15 cellular contexts compared by ENCODE assay signal in the genomic region with DNA sequence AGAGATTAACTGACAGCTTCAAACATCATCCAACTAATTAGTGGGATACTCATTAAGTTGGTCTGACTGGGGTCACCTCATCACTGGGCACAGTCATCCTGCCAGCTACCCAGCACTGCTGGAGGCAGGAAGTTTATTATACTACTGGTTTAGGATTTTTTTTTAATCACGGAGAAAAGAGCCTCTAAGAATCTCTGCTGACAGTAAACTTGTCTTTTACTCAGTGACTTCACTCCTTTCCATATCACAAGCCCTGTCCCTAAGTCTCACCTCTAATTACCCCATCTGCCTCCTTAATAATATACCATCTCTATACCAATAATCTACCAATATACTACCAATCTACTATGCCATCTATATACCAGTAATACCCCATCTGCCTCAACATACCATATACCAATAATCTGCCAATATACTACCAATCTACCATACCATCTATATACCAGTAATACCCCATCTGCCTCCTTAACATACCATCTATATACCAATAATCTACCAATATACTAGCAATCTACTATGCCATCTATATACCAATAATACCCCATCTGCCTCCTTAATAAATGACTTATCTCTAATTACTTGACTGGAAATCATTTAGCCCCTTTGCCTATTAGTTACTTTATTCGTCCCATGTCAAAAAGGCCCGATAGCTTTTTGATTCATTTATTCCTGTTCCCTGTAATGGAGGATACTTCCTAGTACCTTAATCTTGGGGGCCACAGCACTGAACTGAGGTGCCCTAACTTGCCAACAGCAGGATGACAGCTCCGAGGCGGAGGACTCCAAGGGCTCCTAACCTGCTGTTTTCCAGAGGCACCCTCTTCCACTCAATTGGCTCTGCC. TPM values are rescaled to one million over a fixed set of nuclear protein-coding genes. Genes with fewer than 3 reads are reported as not detected.
DNase-seq lines count a peak whose midpoint lies in the region; ATAC-seq and TF ChIP-seq lines count a peak whose summit lies in the region.
"Had no signal": no experiment of that assay in that cellular context is flagged by ENCODE, and none has a peak within 500 bp of the region (broad histone marks: within the 10 kb centered on the region; RNA-seq: fewer than 3 reads in every experiment).

No MANE protein-coding gene starts in this region.

- peak overlapping the region in 1 of 2 donors; percentile 36 for H3K4me3 Mint-ChIP-seq in activated T-cell treated with anti-CD3 and anti-CD28 coated beads, Interleukin-2, amount 50 U/mL, for 72 hours
- H3K4me3 Mint-ChIP-seq in activated T-helper 1 cell treated with anti-CD3 and anti-CD28 coated beads, Interleukin-12 subunit alpha, Interleukin-12 subunit beta, Interleukin-2, Interleukin-4 antibody, amounts not matched to agents 30 ng/mL and 10 ng/mL and 1 ng/mL, durations not matched to agents 14 hours and 24 hours and 36 hours, result no peak overlapping the region
- peak overlapping the region; percentile 52 for H3K4me3 Mint-ChIP-seq in endothelial cell (ENCODE audit: unreplicated experiment)
- no peak overlapping the region for H3K4me3 Mint-ChIP-seq in stimulated activated memory B cell treated with anti-CD40 and anti-IgM and Interleukin-4, amounts not matched to agents 10 μg/mL and 1 μg/mL and 100 μg/mL, for 72 hours

- H3K27ac Mint-ChIP-seq in activated T-cell treated with anti-CD3 and anti-CD28 coated beads, Interleukin-2, amount 50 U/mL, for 72 hours, result peak overlapping the region; percentile 89
- peak overlapping the region; percentile 37 for H3K27ac Mint-ChIP-seq in activated T-helper 1 cell treated with anti-CD3 and anti-CD28 coated beads, Interleukin-12 subunit alpha, Interleukin-12 subunit beta, Interleukin-2, Interleukin-4 antibody, amounts not matched to agents 30 ng/mL and 10 ng/mL and 1 ng/mL, durations not matched to agents 14 hours and 24 hours and 36 hours
- no peak overlapping the region for H3K27ac Mint-ChIP-seq in endothelial cell (ENCODE audit: unreplicated experiment)
- peak overlapping the region; percentile 7 for H3K27ac Mint-ChIP-seq in stimulated activated memory B cell treated with anti-CD40 and anti-IgM and Interleukin-4, amounts not matched to agents 10 μg/mL and 1 μg/mL and 100 μg/mL, for 72 hours

- peaks cover 56% of the 10 kb centered on the region for H3K4me1 Mint-ChIP-seq in activated T-cell treated with anti-CD3 and anti-CD28 coated beads, Interleukin-2, amount 50 U/mL, for 72 hours (ENCODE audit: low read depth)
- H3K4me1 Mint-ChIP-seq in activated T-helper 1 cell treated with anti-CD3 and anti-CD28 coated beads, Interleukin-12 subunit alpha, Interleukin-12 subunit beta, Interleukin-2, Interleukin-4 antibody, amounts not matched to agents 30 ng/mL and 10 ng/mL and 1 ng/mL, durations not matched to agents 14 hours and 24 hours and 36 hours (ENCODE audit: low read depth), result peaks cover 59% of the 10 kb centered on the region
- peaks cover 37% of the 10 kb centered on the region for H3K4me1 Mint-ChIP-seq in endothelial cell (ENCODE audit: unreplicated experiment)
- peaks cover 48% of the 10 kb centered on the region for H3K4me1 Mint-ChIP-seq in stimulated activated memory B cell treated with anti-CD40 and anti-IgM and Interleukin-4, amounts not matched to agents 10 μg/mL and 1 μg/mL and 100 μg/mL, for 72 hours

- H3K36me3 Mint-ChIP-seq in activated T-cell treated with anti-CD3 and anti-CD28 coated beads, Interleukin-2, amount 50 U/mL, for 72 hours (ENCODE audit: insufficient read depth in 2 of 2), result peaks cover 7 to 49% of the 10 kb centered on the region in 2 donors
- H3K36me3 Mint-ChIP-seq in activated T-helper 1 cell treated with anti-CD3 and anti-CD28 coated beads, Interleukin-12 subunit alpha, Interleukin-12 subunit beta, Interleukin-2, Interleukin-4 antibody, amounts not matched to agents 30 ng/mL and 10 ng/mL and 1 ng/mL, durations not matched to agents 14 hours and 24 hours and 36 hours (ENCODE audit: low read depth), result peaks cover 68% of the 10 kb centered on the region
- peaks cover 52% of the 10 kb centered on the region for H3K36me3 Mint-ChIP-seq in endothelial cell (ENCODE audit: low read depth, unreplicated experiment)
- H3K36me3 Mint-ChIP-seq in stimulated activated memory B cell treated with anti-CD40 and anti-IgM and Interleukin-4, amounts not matched to agents 10 μg/mL and 1 μg/mL and 100 μg/mL, for 72 hours, result peaks cover 69% of the 10 kb centered on the region

- no peak for DNase-seq in activated T-cell treated with anti-CD3 and anti-CD28 coated beads, Interleukin-2, amount 50 U/mL, for 72 hours
- no peak for DNase-seq in activated T-cell treated with anti-CD3 and anti-CD28 coated beads for 4 hours
- no peak for DNase-seq in activated T-helper 1 cell treated with anti-CD3 and anti-CD28 coated beads, Interleukin-12 subunit alpha, Interleukin-12 subunit beta, Interleukin-2, Interleukin-4 antibody, amounts not matched to agents 30 ng/mL and 10 ng/mL and 1 ng/mL, durations not matched to agents 14 hours and 24 hours and 36 hours (ENCODE audit: low spot score)
- DNase-seq in endothelial cell (ENCODE audit: low spot score), result no peak
- no peak for DNase-seq in AML-193 (lab: John Stamatoyannopoulos, UW)
- no peak for DNase-seq in dedifferentiated amniotic fluid mesenchymal stem cell (ENCODE audit: extremely low spot score)
- DNase-seq: activated CD8-positive, alpha-beta memory T cell treated with anti-CD3 and anti-CD28 coated beads, Interleukin-2, amount 50 U/mL, for 4 hours; hypothalamus; Kasumi-1; NCI-H510A treated with DMSO at 0.1 percent for 48 hours; OCI-M1; thyroid gland had no signal

- ATAC-seq in activated T-cell treated with anti-CD3 and anti-CD28 coated beads, Interleukin-2, amount 50 U/mL, for 72 hours (replicated peaks in 1 of 2), result no peak
- ATAC-seq in stimulated activated memory B cell treated with anti-CD40 and anti-IgM and Interleukin-4, amounts not matched to agents 10 μg/mL and 1 μg/mL and 100 μg/mL, for 72 hours, result no peak
- no peak for ATAC-seq in GM21528 (IDR thresholded peaks at IDR 0.05; ENCODE audit: low FRiP score, unreplicated experiment)

- TF ChIP-seq CTCF in endothelial cell (IDR thresholded peaks at IDR 0.05; ENCODE audit: unreplicated experiment), result no peak

- no peaks in the 10 kb centered on the region for H3K27me3 Mint-ChIP-seq in activated T-cell treated with anti-CD3 and anti-CD28 coated beads, Interleukin-2, amount 50 U/mL, for 72 hours (ENCODE audit: low read depth)
- H3K27me3 Mint-ChIP-seq in activated T-helper 1 cell treated with anti-CD3 and anti-CD28 coated beads, Interleukin-12 subunit alpha, Interleukin-12 subunit beta, Interleukin-2, Interleukin-4 antibody, amounts not matched to agents 30 ng/mL and 10 ng/mL and 1 ng/mL, durations not matched to agents 14 hours and 24 hours and 36 hours (ENCODE audit: insufficient read depth), result no peaks in the 10 kb centered on the region
- no peaks in the 10 kb centered on the region for H3K27me3 Mint-ChIP-seq in endothelial cell (ENCODE audit: unreplicated experiment)
- no peaks in the 10 kb centered on the region for H3K27me3 Mint-ChIP-seq in stimulated activated memory B cell treated with anti-CD40 and anti-IgM and Interleukin-4, amounts not matched to agents 10 μg/mL and 1 μg/mL and 100 μg/mL, for 72 hours

- H3K9me3 Mint-ChIP-seq in activated T-cell treated with anti-CD3 and anti-CD28 coated beads, Interleukin-2, amount 50 U/mL, for 72 hours, result no peaks in the 10 kb centered on the region
- no peaks in the 10 kb centered on the region for H3K9me3 Mint-ChIP-seq in activated T-helper 1 cell treated with anti-CD3 and anti-CD28 coated beads, Interleukin-12 subunit alpha, Interleukin-12 subunit beta, Interleukin-2, Interleukin-4 antibody, amounts not matched to agents 30 ng/mL and 10 ng/mL and 1 ng/mL, durations not matched to agents 14 hours and 24 hours and 36 hours
- H3K9me3 Mint-ChIP-seq in endothelial cell (ENCODE audit: unreplicated experiment), result no peaks in the 10 kb centered on the region
- no peaks in the 10 kb centered on the region for H3K9me3 Mint-ChIP-seq in stimulated activated memory B cell treated with anti-CD40 and anti-IgM and Interleukin-4, amounts not matched to agents 10 μg/mL and 1 μg/mL and 100 μg/mL, for 72 hours

- intact Hi-C loops in activated T-helper 1 cell treated with anti-CD3 and anti-CD28 coated beads, Interleukin-12 subunit alpha, Interleukin-12 subunit beta, Interleukin-2, Interleukin-4 antibody, amounts not matched to agents 30 ng/mL and 10 ng/mL and 1 ng/mL, durations not matched to agents 14 hours and 24 hours and 36 hours (cut with micrococcal nuclease), result no loop called here

RNA-seq across cellular contexts. Expression of gene ATP5F1E, which starts 5.0 kb away (rescaled TPM):
- 10 to 100 TPM; 55.7 to 56.4 TPM for total RNA-seq in activated T-cell treated with anti-CD3 and anti-CD28 coated beads, Interleukin-2, amount 50 U/mL, for 72 hours
- 81.3 and 84.6 TPM in 2 replicates for total RNA-seq in activated T-helper 1 cell treated with anti-CD3 and anti-CD28 coated beads, Interleukin-12 subunit alpha, Interleukin-12 subunit beta, Interleukin-2, Interleukin-4 antibody, amounts not matched to agents 30 ng/mL and 10 ng/mL and 1 ng/mL, durations not matched to agents 14 hours and 24 hours and 36 hours
- total RNA-seq in endothelial cell (ENCODE audit: unreplicated experiment), result 102 TPM

RNA-seq across cellular contexts. Expression of gene TUBB1, which starts 7.9 kb away (rescaled TPM):
- total RNA-seq in activated T-cell treated with anti-CD3 and anti-CD28 coated beads, Interleukin-2, amount 50 U/mL, for 72 hours, result not detected
- not detected in 2 replicates for total RNA-seq in activated T-helper 1 cell treated with anti-CD3 and anti-CD28 coated beads, Interleukin-12 subunit alpha, Interleukin-12 subunit beta, Interleukin-2, Interleukin-4 antibody, amounts not matched to agents 30 ng/mL and 10 ng/mL and 1 ng/mL, durations not matched to agents 14 hours and 24 hours and 36 hours
- total RNA-seq in endothelial cell (ENCODE audit: unreplicated experiment), result not detected
- total RNA-seq: ascending aorta had no signal

RNA-seq across cellular contexts. Expression of gene PRELID3B, which starts 15.5 kb away (rescaled TPM):
- 100 to 1,000 TPM; 168 to 181 TPM for total RNA-seq in activated T-cell treated with anti-CD3 and anti-CD28 coated beads, Interleukin-2, amount 50 U/mL, for 72 hours
- 121 and 123 TPM in 2 replicates for total RNA-seq in activated T-helper 1 cell treated with anti-CD3 and anti-CD28 coated beads, Interleukin-12 subunit alpha, Interleukin-12 subunit beta, Interleukin-2, Interleukin-4 antibody, amounts not matched to agents 30 ng/mL and 10 ng/mL and 1 ng/mL, durations not matched to agents 14 hours and 24 hours and 36 hours
- total RNA-seq in endothelial cell (ENCODE audit: unreplicated experiment), result 40.2 TPM

RNA-seq across cellular contexts. Expression of gene CTSZ, which starts 20.1 kb away (rescaled TPM):
- total RNA-seq in activated T-cell treated with anti-CD3 and anti-CD28 coated beads, Interleukin-2, amount 50 U/mL, for 72 hours, result 10 to 100 TPM; 44.5 to 51.6 TPM
- 46.4 and 54.1 TPM in 2 replicates for total RNA-seq in activated T-helper 1 cell treated with anti-CD3 and anti-CD28 coated beads, Interleukin-12 subunit alpha, Interleukin-12 subunit beta, Interleukin-2, Interleukin-4 antibody, amounts not matched to agents 30 ng/mL and 10 ng/mL and 1 ng/mL, durations not matched to agents 14 hours and 24 hours and 36 hours
- total RNA-seq in endothelial cell (ENCODE audit: unreplicated experiment), result 150 TPM

RNA-seq across cellular contexts. Expression of gene NELFCD, which starts 46.1 kb away (rescaled TPM):
- total RNA-seq in activated T-cell treated with anti-CD3 and anti-CD28 coated beads, Interleukin-2, amount 50 U/mL, for 72 hours, result 10 to 100 TPM; 66.2 to 67.5 TPM
- total RNA-seq in activated T-helper 1 cell treated with anti-CD3 and anti-CD28 coated beads, Interleukin-12 subunit alpha, Interleukin-12 subunit beta, Interleukin-2, Interleukin-4 antibody, amounts not matched to agents 30 ng/mL and 10 ng/mL and 1 ng/mL, durations not matched to agents 14 hours and 24 hours and 36 hours, result 121 and 135 TPM in 2 replicates
- 68.7 TPM for total RNA-seq in endothelial cell (ENCODE audit: unreplicated experiment)
